ENCODE assay signal across 9 cellular contexts in the genomic region with DNA sequence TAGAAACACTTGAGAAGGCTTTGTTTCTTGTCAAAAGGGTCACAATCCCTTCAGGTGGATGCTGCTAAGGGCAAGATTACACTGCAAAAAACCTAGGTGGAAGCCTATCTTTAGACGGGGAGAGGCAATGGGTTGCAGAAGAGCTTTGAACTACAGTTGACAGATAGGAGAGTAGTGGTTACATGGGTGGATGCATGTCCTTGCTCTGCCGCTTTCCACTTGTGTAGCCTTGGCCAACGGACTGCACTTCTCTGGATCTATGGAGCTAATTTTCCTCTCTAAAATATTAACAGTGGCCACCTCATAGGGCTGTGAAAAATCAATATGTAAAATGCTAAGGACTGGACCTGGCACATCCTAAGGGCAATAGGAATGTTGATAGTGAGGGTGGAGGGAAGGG. TPM values are rescaled to one million over a fixed set of nuclear protein-coding genes. Genes with fewer than 3 reads are reported as not detected.
DNase-seq lines count a peak whose midpoint lies in the region; ATAC-seq, FAIRE-seq and TF ChIP-seq lines count a peak whose summit lies in the region.
"Had no signal": no experiment of that assay in that cellular context is flagged by ENCODE, and none has a peak within 500 bp of the region (broad histone marks: within the 10 kb centered on the region; RNA-seq: fewer than 3 reads in every experiment).

No MANE protein-coding gene starts in this region.

- no peak for DNase-seq in activated naive CD4-positive, alpha-beta T cell treated with anti-CD3 and anti-CD28 coated beads, Interleukin-2, amount 10 ng/mL, durations not matched to agents 7 days and 5 days
- no peak for DNase-seq in activated naive CD4-positive, alpha-beta T cell (lab: John Stamatoyannopoulos, UW)
- DNase-seq in astrocyte (ENCODE audit: low read depth) (no peak), lower lobe of right lung (no peak), type B pancreatic cell (ENCODE audit: extremely low spot score, unreplicated experiment) (no peak), ureter (ENCODE audit: low spot score) (no peak), omental fat pad (ENCODE audit: low spot score) (no peak), substantia nigra (lab: John Stamatoyannopoulos, UW) (no peak)

- peaks cover 40% of the 10 kb centered on the region for H3K4me1 Mint-ChIP-seq in activated naive CD4-positive, alpha-beta T cell treated with anti-CD3 and anti-CD28 coated beads, Interleukin-2, amount 10 ng/mL, durations not matched to agents 7 days and 5 days
- H3K4me1 Mint-ChIP-seq in astrocyte (ENCODE audit: low read depth, unreplicated experiment) (peaks cover 14% of the 10 kb centered on the region), type B pancreatic cell (ENCODE audit: unreplicated experiment) (peaks cover 26% of the 10 kb centered on the region)

- peaks cover 11% of the 10 kb centered on the region for H3K36me3 Mint-ChIP-seq in activated naive CD4-positive, alpha-beta T cell treated with anti-CD3 and anti-CD28 coated beads, Interleukin-2, amount 10 ng/mL, durations not matched to agents 7 days and 5 days
- H3K36me3 Mint-ChIP-seq in astrocyte (ENCODE audit: low read depth, unreplicated experiment) (peaks cover 4% of the 10 kb centered on the region), type B pancreatic cell (no peaks in the 10 kb centered on the region)

- peak overlapping the region; percentile 97 for H3K4me2 ChIP-seq in astrocyte (ENCODE audit: low read length)

- H4K20me1 ChIP-seq in astrocyte (ENCODE audit: insufficient read depth, low read length), result peaks cover 7% of the 10 kb centered on the region

- no peaks in the 10 kb centered on the region for H3K9me3 ChIP-seq in astrocyte (ENCODE audit: insufficient read depth, low read depth, low read length)
- H3K9me3 ChIP-seq in lower lobe of right lung, result no peaks in the 10 kb centered on the region

- H3K4me1 ChIP-seq in astrocyte (ENCODE audit: insufficient read depth, low read length), result peaks cover 15% of the 10 kb centered on the region
- H3K4me1 ChIP-seq in lower lobe of right lung, result peaks cover 40% of the 10 kb centered on the region

- peaks cover 8% of the 10 kb centered on the region for H3K27me3 Mint-ChIP-seq in activated naive CD4-positive, alpha-beta T cell treated with anti-CD3 and anti-CD28 coated beads, Interleukin-2, amount 10 ng/mL, durations not matched to agents 7 days and 5 days
- no peaks in the 10 kb centered on the region for H3K27me3 Mint-ChIP-seq in astrocyte (ENCODE audit: low read depth, unreplicated experiment)
- no peaks in the 10 kb centered on the region for H3K27me3 Mint-ChIP-seq in type B pancreatic cell

- TF ChIP-seq CTCF in astrocyte (IDR thresholded peaks at IDR 0.05; ENCODE audit: insufficient read depth, low read depth, low read length) (no peak), lower lobe of right lung (IDR thresholded peaks at IDR 0.05) (no peak), type B pancreatic cell (conservative IDR thresholded peaks at IDR 0.05) (no peak), omental fat pad (IDR thresholded peaks at IDR 0.05) (no peak)

- H3K27ac ChIP-seq in astrocyte (ENCODE audit: low read depth, low read length), result no peak overlapping the region
- no peak overlapping the region for H3K27ac ChIP-seq in lower lobe of right lung
- H3K27ac ChIP-seq in substantia nigra (ENCODE audit: low read depth, low read length, poor library complexity, severe bottlenecking), result no peak overlapping the region

- no peak overlapping the region for H2AFZ ChIP-seq in astrocyte (ENCODE audit: low read depth, low read length)

- H3K79me2 ChIP-seq in astrocyte (ENCODE audit: insufficient read depth, low read length), result peaks cover 19% of the 10 kb centered on the region

- H3K27me3 ChIP-seq in astrocyte (ENCODE audit: insufficient read depth, low read length) (no peaks in the 10 kb centered on the region), lower lobe of right lung (ENCODE audit: low read depth) (no peaks in the 10 kb centered on the region)

- peak overlapping the region; percentile 98 for H3K4me3 ChIP-seq in astrocyte (ENCODE audit: insufficient read depth, low read depth, low read length)
- H3K4me3 ChIP-seq in lower lobe of right lung, result peak overlapping the region; percentile 76

- H3K36me3 ChIP-seq in astrocyte (ENCODE audit: insufficient read depth, low read length) (no peaks in the 10 kb centered on the region), lower lobe of right lung (peaks cover 19% of the 10 kb centered on the region)

- H3K27ac Mint-ChIP-seq in activated naive CD4-positive, alpha-beta T cell treated with anti-CD3 and anti-CD28 coated beads, Interleukin-2, amount 10 ng/mL, durations not matched to agents 7 days and 5 days, result no peak overlapping the region
- H3K27ac Mint-ChIP-seq in astrocyte (ENCODE audit: unreplicated experiment) (peak overlapping the region; percentile 100), type B pancreatic cell (peak overlapping the region; percentile 100)

- H3K9me3 Mint-ChIP-seq in activated naive CD4-positive, alpha-beta T cell treated with anti-CD3 and anti-CD28 coated beads, Interleukin-2, amount 10 ng/mL, durations not matched to agents 7 days and 5 days, result no peaks in the 10 kb centered on the region
- no peaks in the 10 kb centered on the region for H3K9me3 Mint-ChIP-seq in astrocyte (ENCODE audit: unreplicated experiment)
- no peaks in the 10 kb centered on the region for H3K9me3 Mint-ChIP-seq in type B pancreatic cell

- FAIRE-seq in astrocyte (lab: Jason Lieb, UNC), result no peak

- peak overlapping the region; percentile 99 for H3K9ac ChIP-seq in astrocyte (ENCODE audit: low read length)

- intact Hi-C loops in lower lobe of right lung (cut with DNase I), result no loop called here

- H3K4me3 Mint-ChIP-seq in activated naive CD4-positive, alpha-beta T cell treated with anti-CD3 and anti-CD28 coated beads, Interleukin-2, amount 10 ng/mL, durations not matched to agents 7 days and 5 days, result peak overlapping the region; percentile 97
- H3K4me3 Mint-ChIP-seq in astrocyte (ENCODE audit: unreplicated experiment) (peak overlapping the region; percentile 96), type B pancreatic cell (peak overlapping the region; percentile 99)

- CTCF ChIA-PET in activated naive CD4-positive, alpha-beta T cell treated with anti-CD3 and anti-CD28 coated beads, Interleukin-2, amount 10 ng/mL, durations not matched to agents 7 days and 5 days (lab: Charles Lee), result no interaction called here

- ATAC-seq in lower lobe of right lung (no peak), omental fat pad (ENCODE audit: low FRiP score) (no peak)

RNA-seq across cellular contexts. Expression of gene BCKDHA, which starts 1.0 kb away (rescaled TPM):
- total RNA-seq in astrocyte (9.2 and 9.8 TPM in 2 replicates), lower lobe of right lung (13.4 TPM), type B pancreatic cell (ENCODE audit: low replicate concordance) (7.5 and 11.7 TPM in 2 replicates), ureter (19.8 TPM), omental fat pad (10 to 100 TPM; 30.3 to 47.0 (median 39.1) TPM)

RNA-seq across cellular contexts. Expression of gene EXOSC5, which starts 1.4 kb away (rescaled TPM):
- 18.3 and 19.8 TPM in 2 replicates for total RNA-seq in astrocyte
- total RNA-seq in lower lobe of right lung, result 13.2 TPM
- total RNA-seq in type B pancreatic cell (ENCODE audit: low replicate concordance), result 11.4 and 20.2 TPM in 2 replicates
- total RNA-seq in ureter, result 21.6 TPM
- total RNA-seq in omental fat pad, result 10 to 100 TPM; 13.2 to 17.3 (median 15.7) TPM

RNA-seq across cellular contexts. Expression of gene TMEM91, which starts 22.3 kb away (rescaled TPM):
- total RNA-seq in astrocyte (7.4 and 8.9 TPM in 2 replicates), lower lobe of right lung (29.8 TPM), type B pancreatic cell (ENCODE audit: low replicate concordance) (2.0 and 8.1 TPM in 2 replicates), ureter (12.2 TPM), omental fat pad (10 to 100 TPM; 12.4 to 44.3 (median 14.2) TPM)

RNA-seq across cellular contexts. Expression of gene B3GNT8, which starts 28.6 kb away (rescaled TPM):
- total RNA-seq in astrocyte (2.5 and 3.0 TPM in 2 replicates), lower lobe of right lung (22.5 TPM), type B pancreatic cell (ENCODE audit: low replicate concordance) (9.3 and 13.0 TPM in 2 replicates), ureter (4.6 TPM), omental fat pad (1 to 10 TPM; 1.0 to 7.2 (median 4.7) TPM)
- total RNA-seq: LHCN-M2 had no signal

RNA-seq across cellular contexts. Expression of gene B9D2, which starts 34.7 kb away (rescaled TPM):
- total RNA-seq in astrocyte (5.5 and 5.9 TPM in 2 replicates), lower lobe of right lung (8.2 TPM), type B pancreatic cell (ENCODE audit: low replicate concordance) (4.8 and 8.8 TPM in 2 replicates), ureter (6.1 TPM), omental fat pad (1 to 10 TPM; 3.3 to 6.8 (median 5.1) TPM)
